22 cellular contexts compared by ENCODE assay signal in genomic region chr3:64129581-64129980, GRCh38.
"Had no signal": no experiment of that assay in that cellular context is flagged by ENCODE, and none has a peak within 500 bp of the region (broad histone marks: within the 10 kb centered on the region; RNA-seq: fewer than 3 reads in every experiment).

No MANE protein-coding gene starts in this region.

- H3K27me3 ChIP-seq: brain microvascular endothelial cell had no signal

- H3K27ac ChIP-seq: brain microvascular endothelial cell had no signal

- H3K36me3 ChIP-seq: brain microvascular endothelial cell had no signal

- ATAC-seq: activated naive CD4-positive, alpha-beta T cell treated with anti-CD3 and anti-CD28 coated beads, Interleukin-2, amount 50 U/mL, for 72 hours; activated T-cell treated with anti-CD3 and anti-CD28 coated beads, Interleukin-2, amount 50 U/mL, for 4 hours; T-helper 17 cell had no signal

- DNase-seq: activated CD4-positive, alpha-beta memory T cell treated with anti-CD3 and anti-CD28 coated beads for 36 hours; activated CD4-positive, alpha-beta T cell treated with anti-CD3 and anti-CD28 coated beads, Interleukin-2, amount 10 ng/mL, durations not matched to agents 7 days and 5 days; activated CD4-positive, CD25-positive, alpha-beta regulatory T cell; activated CD8-positive, alpha-beta memory T cell treated with anti-CD3 and anti-CD28 coated beads for 24 hours; activated effector memory CD4-positive, alpha-beta T cell treated with anti-CD3 and anti-CD28 coated beads, Interleukin-2, amount 50 U/mL, for 16 hours; activated naive CD4-positive, alpha-beta T cell treated with Interleukin-2 at 50 U/mL for 16 hours; activated T-cell treated with anti-CD3 and anti-CD28 coated beads, Interleukin-2, amount 50 U/mL, for 4 hours; brain microvascular endothelial cell; cerebellar nuclear complex; Kasumi-1; KBM-7; NCI-H1092; NCI-H1417; NCI-H1694; NCI-H2029; NCI-H2107; NCI-H2171 treated with DMSO at 0.1 percent for 48 hours; NCI-H226; SIG-M5; T-helper 17 cell; T1000 had no signal
